ENCODE assay signal across 1 cellular context in the genomic region with DNA sequence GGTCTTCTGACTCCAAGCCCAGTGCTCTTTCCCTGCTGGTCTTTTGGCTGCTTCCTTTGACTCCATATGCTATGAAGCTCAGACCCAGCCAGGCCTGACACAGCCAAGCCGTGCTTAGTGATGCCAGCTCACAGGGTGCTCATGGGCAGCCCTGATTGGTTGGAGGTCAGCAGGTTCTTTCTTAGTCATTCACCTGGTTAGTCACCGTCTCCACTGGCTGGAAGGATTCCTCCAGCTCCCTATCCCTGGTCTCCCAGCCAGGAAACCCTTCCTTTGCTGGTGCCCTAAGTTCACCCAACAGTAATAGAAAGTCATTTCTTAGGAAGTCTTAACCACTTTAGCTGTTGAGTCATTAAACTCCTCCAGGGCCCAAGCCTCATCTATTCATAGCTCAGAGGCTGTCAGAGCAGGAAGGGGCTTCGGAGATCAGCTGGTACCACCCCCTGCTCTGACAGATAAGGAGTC.
TF ChIP-seq lines count a peak whose summit lies in the region.

No MANE protein-coding gene starts in this region.

TF ChIP-seq in HCT116, 20 proteins besides CTCF, POLR2A, EP300 and RAD21 (continued from another document):
- TF ChIP-seq, protein P1, sequence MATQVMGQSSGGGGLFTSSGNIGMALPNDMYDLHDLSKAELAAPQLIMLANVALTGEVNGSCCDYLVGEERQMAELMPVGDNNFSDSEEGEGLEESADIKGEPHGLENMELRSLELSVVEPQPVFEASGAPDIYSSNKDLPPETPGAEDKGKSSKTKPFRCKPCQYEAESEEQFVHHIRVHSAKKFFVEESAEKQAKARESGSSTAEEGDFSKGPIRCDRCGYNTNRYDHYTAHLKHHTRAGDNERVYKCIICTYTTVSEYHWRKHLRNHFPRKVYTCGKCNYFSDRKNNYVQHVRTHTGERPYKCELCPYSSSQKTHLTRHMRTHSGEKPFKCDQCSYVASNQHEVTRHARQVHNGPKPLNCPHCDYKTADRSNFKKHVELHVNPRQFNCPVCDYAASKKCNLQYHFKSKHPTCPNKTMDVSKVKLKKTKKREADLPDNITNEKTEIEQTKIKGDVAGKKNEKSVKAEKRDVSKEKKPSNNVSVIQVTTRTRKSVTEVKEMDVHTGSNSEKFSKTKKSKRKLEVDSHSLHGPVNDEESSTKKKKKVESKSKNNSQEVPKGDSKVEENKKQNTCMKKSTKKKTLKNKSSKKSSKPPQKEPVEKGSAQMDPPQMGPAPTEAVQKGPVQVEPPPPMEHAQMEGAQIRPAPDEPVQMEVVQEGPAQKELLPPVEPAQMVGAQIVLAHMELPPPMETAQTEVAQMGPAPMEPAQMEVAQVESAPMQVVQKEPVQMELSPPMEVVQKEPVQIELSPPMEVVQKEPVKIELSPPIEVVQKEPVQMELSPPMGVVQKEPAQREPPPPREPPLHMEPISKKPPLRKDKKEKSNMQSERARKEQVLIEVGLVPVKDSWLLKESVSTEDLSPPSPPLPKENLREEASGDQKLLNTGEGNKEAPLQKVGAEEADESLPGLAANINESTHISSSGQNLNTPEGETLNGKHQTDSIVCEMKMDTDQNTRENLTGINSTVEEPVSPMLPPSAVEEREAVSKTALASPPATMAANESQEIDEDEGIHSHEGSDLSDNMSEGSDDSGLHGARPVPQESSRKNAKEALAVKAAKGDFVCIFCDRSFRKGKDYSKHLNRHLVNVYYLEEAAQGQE (IDR thresholded peaks at IDR 0.05; ENCODE audit: low read depth), result no peak
- TF ChIP-seq EGR1 (IDR thresholded peaks at IDR 0.05; ENCODE audit: low read depth) (no peak), FOSL1 (IDR thresholded peaks at IDR 0.05; ENCODE audit: low read depth) (peak; percentile 91), ZFX (IDR thresholded peaks at IDR 0.05) (no peak), ELF1 (IDR thresholded peaks at IDR 0.05; ENCODE audit: borderline replicate concordance, low read depth) (no peak), CEBPB (IDR thresholded peaks at IDR 0.05; ENCODE audit: low read depth) (no peak), JUND (IDR thresholded peaks at IDR 0.05) (peak; percentile 88), SRF (IDR thresholded peaks at IDR 0.05; ENCODE audit: low read depth) (no peak), SP1 (IDR thresholded peaks at IDR 0.05; ENCODE audit: low read depth) (peak; percentile 81), ZNF274 (IDR thresholded peaks at IDR 0.05; ENCODE audit: low read depth, low read length) (no peak)
- TF ChIP-seq, protein P2, sequence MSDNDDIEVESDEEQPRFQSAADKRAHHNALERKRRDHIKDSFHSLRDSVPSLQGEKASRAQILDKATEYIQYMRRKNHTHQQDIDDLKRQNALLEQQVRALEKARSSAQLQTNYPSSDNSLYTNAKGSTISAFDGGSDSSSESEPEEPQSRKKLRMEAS (IDR thresholded peaks at IDR 0.05), result peak; percentile 62; the same call in 1 of the 2 replicates
